ENCODE assay signal across 24 cellular contexts in genomic region chr2:67970071-67970470, GRCh38.
"Had no signal": no experiment of that assay in that cellular context is flagged by ENCODE, and none has a peak within 500 bp of the region (broad histone marks: within the 10 kb centered on the region; RNA-seq: fewer than 3 reads in every experiment).

No MANE protein-coding gene starts in this region.

- H3K27me3 ChIP-seq: colonic mucosa, esophagus squamous epithelium, gastrocnemius medialis, left lung had no signal

- H3K36me3 ChIP-seq: colonic mucosa, esophagus squamous epithelium, gastrocnemius medialis, heart right ventricle, left lung, lower lobe of right lung had no signal

- H3K27ac ChIP-seq: colonic mucosa, epithelial cell of prostate, esophagus squamous epithelium, gastrocnemius medialis, heart right ventricle, left lung, lower lobe of right lung had no signal

- FAIRE-seq: keratinocyte had no signal

- ATAC-seq: effector memory CD8-positive, alpha-beta T cell; esophagus mucosa; gastrocnemius medialis; heart right ventricle; left cardiac atrium; left lung; left ventricle myocardium superior; lower lobe of right lung; mucosa of descending colon had no signal

- H3K9me3 ChIP-seq: colonic mucosa, esophagus squamous epithelium, gastrocnemius medialis, heart right ventricle, left lung, lower lobe of right lung, mucosa of descending colon had no signal

- H3K4me1 ChIP-seq: colonic mucosa, gastrocnemius medialis, left lung, lower lobe of right lung had no signal

- DNase-seq: colonic mucosa; cortex of kidney; effector CD8-positive, alpha-beta T cell; effector memory CD8-positive, alpha-beta T cell; endodermal cell; erythroblast; esophagus squamous epithelium; foreskin fibroblast; foreskin melanocyte; gastrocnemius medialis; glutamatergic neuron; head of caudate nucleus; heart right ventricle; hippocampal formation; left cardiac atrium; left lung; left ventricle myocardium superior; lower lobe of right lung; mesenchymal stem cell; mucosa of descending colon; naive B cell had no signal

- H3K4me3 ChIP-seq: colonic mucosa, esophagus squamous epithelium, gastrocnemius medialis, heart right ventricle, left lung, lower lobe of right lung, mucosa of descending colon had no signal
